ENCODE assay signal across 8 cellular contexts in genomic region chr20:49699200-49699992, GRCh38. TPM values are rescaled to one million over a fixed set of nuclear protein-coding genes. Genes with fewer than 3 reads are reported as not detected.
DNase-seq lines count a peak whose midpoint lies in the region; ATAC-seq and TF ChIP-seq lines count a peak whose summit lies in the region.

No MANE protein-coding gene starts in this region.

- H3K27ac Mint-ChIP-seq in activated naive CD4-positive, alpha-beta T cell treated with anti-CD3 and anti-CD28 coated beads, Interleukin-2, amount 50 U/mL, for 72 hours, result peak overlapping the region; percentile 65 to 84
- peak overlapping the region; percentile 62 for H3K27ac Mint-ChIP-seq in progenitor cell of endocrine pancreas

- intact Hi-C loops in left colon (cut with DNase I, micrococcal nuclease), result no loop called here

- H3K9me3 ChIP-seq in WERI-Rb-1 (ENCODE audit: severe bottlenecking), result no peaks in the 10 kb centered on the region

- H3K4me3 ChIP-seq in AG09309 (ENCODE audit: control insufficient read depth, low read depth, low read length), result no peak overlapping the region
- H3K4me3 ChIP-seq in WERI-Rb-1 (ENCODE audit: low read depth, low read length), result no peak overlapping the region

- H3K9me3 Mint-ChIP-seq in activated naive CD4-positive, alpha-beta T cell treated with anti-CD3 and anti-CD28 coated beads, Interleukin-2, amount 50 U/mL, for 72 hours, result no peaks in the 10 kb centered on the region
- H3K9me3 Mint-ChIP-seq in progenitor cell of endocrine pancreas (ENCODE audit: low read depth), result no peaks in the 10 kb centered on the region

- peak; percentile 34 for DNase-seq in AG09309 (ENCODE audit: low read depth)
- peak in 1 of 2 donors; percentile 39 for DNase-seq in activated naive CD4-positive, alpha-beta T cell treated with anti-CD3 and anti-CD28 coated beads, Interleukin-2, amount 50 U/mL, for 72 hours (ENCODE audit: low spot score in 2 of 2)
- no peak for DNase-seq in progenitor cell of endocrine pancreas (ENCODE audit: low spot score, unreplicated experiment)
- DNase-seq in WERI-Rb-1, result no peak
- no peak for DNase-seq in left colon
- no peak for DNase-seq in NCI-H526 treated with DMSO at 0.1 percent for 48 hours (lab: John Stamatoyannopoulos, UW)

- H3K36me3 ChIP-seq in WERI-Rb-1, result no peaks in the 10 kb centered on the region; the same call in 1 of the 2 replicates

- no peak overlapping the region for H3K27ac ChIP-seq in WERI-Rb-1

- TF ChIP-seq CTCF in AG09309 (IDR thresholded peaks at IDR 0.05; ENCODE audit: control insufficient read depth, insufficient read depth, low read depth, low read length, missing control alignments), result no peak
- no peak for TF ChIP-seq CTCF in progenitor cell of endocrine pancreas (IDR thresholded peaks at IDR 0.05; ENCODE audit: unreplicated experiment)
- no peak for TF ChIP-seq CTCF in WERI-Rb-1 (IDR thresholded peaks at IDR 0.05; ENCODE audit: low read depth, low read length)

- ATAC-seq in GM18907 (IDR thresholded peaks at IDR 0.05; ENCODE audit: unreplicated experiment) (peak; percentile 72), HG03439 (IDR thresholded peaks at IDR 0.05; ENCODE audit: unreplicated experiment) (peak; percentile 70), left colon (no peak)
- peak; percentile 94 to 99 for ATAC-seq in activated naive CD4-positive, alpha-beta T cell treated with anti-CD3 and anti-CD28 coated beads, Interleukin-2, amount 50 U/mL, for 72 hours

- peaks cover 26% of the 10 kb centered on the region for H3K4me1 Mint-ChIP-seq in progenitor cell of endocrine pancreas (ENCODE audit: low read depth)

- no peak overlapping the region for H3K4me3 Mint-ChIP-seq in progenitor cell of endocrine pancreas (ENCODE audit: low read depth)

- H3K36me3 Mint-ChIP-seq in activated naive CD4-positive, alpha-beta T cell treated with anti-CD3 and anti-CD28 coated beads, Interleukin-2, amount 50 U/mL, for 72 hours, result no peaks in the 10 kb centered on the region
- no peaks in the 10 kb centered on the region for H3K36me3 Mint-ChIP-seq in progenitor cell of endocrine pancreas (ENCODE audit: insufficient read depth)

- H3K27me3 ChIP-seq in WERI-Rb-1 (ENCODE audit: insufficient read depth, low read depth, severe bottlenecking), result no peaks in the 10 kb centered on the region

- no peaks in the 10 kb centered on the region for H3K27me3 Mint-ChIP-seq in progenitor cell of endocrine pancreas

RNA-seq across cellular contexts. Expression of gene B4GALT5, which starts 14.3 kb away (rescaled TPM):
- 10 to 100 TPM in 1 of 2 donors, 1 to 10 TPM in 1; 9.4 to 19.0 TPM for total RNA-seq in activated naive CD4-positive, alpha-beta T cell treated with anti-CD3 and anti-CD28 coated beads, Interleukin-2, amount 50 U/mL, for 72 hours
- total RNA-seq in progenitor cell of endocrine pancreas (58.6 and 58.8 TPM in 2 replicates), left colon (10 to 100 TPM; 58.1 to 64.8 TPM)
